20 cellular contexts compared by ENCODE assay signal in genomic region chr10:100803908-100804307, GRCh38. TPM values are rescaled to one million over a fixed set of nuclear protein-coding genes. Genes with fewer than 3 reads are reported as not detected.
DNase-seq lines count a peak whose midpoint lies in the region; ATAC-seq and TF ChIP-seq lines count a peak whose summit lies in the region.
"Had no signal": no experiment of that assay in that cellular context is flagged by ENCODE, and none has a peak within 500 bp of the region (broad histone marks: within the 10 kb centered on the region; RNA-seq: fewer than 3 reads in every experiment).

No MANE protein-coding gene starts in this region.

- peak overlapping the region; percentile 51; the same call in 1 of the 2 replicates for H3K4me2 ChIP-seq in GM23338
- H3K4me2 ChIP-seq: A549 had no signal

- H3F3A ChIP-seq in GM23338 (replicated peaks; ENCODE audit: low read depth): no peaks in the 10 kb centered on the region

- H4K20me1 ChIP-seq in GM23338 (replicated peaks; ENCODE audit: insufficient read depth): no peaks in the 10 kb centered on the region

- H3K79me2 ChIP-seq in GM23338 (replicated peaks; ENCODE audit: insufficient read depth): no peaks in the 10 kb centered on the region

- H3K27me3 ChIP-seq in GM23338 (ENCODE audit: insufficient read depth) (0 out of 2 replicates have a peak, but pooled peaks cover 7% of the 10 kb centered on the region), brain microvascular endothelial cell (replicated peaks) (peaks cover 22% of the 10 kb centered on the region)

- H2AFZ ChIP-seq in GM23338: peak overlapping the region; percentile 93; the same call in 1 of the 2 replicates

- no peak overlapping the region for H3K27ac ChIP-seq in GM23338 (ENCODE audit: low read depth)
- H3K27ac ChIP-seq in brain microvascular endothelial cell: no peak overlapping the region
- H3K27ac ChIP-seq: 22Rv1, A549, C4-2B, HL-60 had no signal

- in situ Hi-C loops in brain microvascular endothelial cell (cut with HindIII; ENCODE audit: low pct_ligation_motif_present, low sequenced_read_pairs): no loop called here

- H3K9me3 Mint-ChIP-seq in GM23338: no peaks in the 10 kb centered on the region
- no peaks in the 10 kb centered on the region for H3K9me3 Mint-ChIP-seq in endothelial cell (ENCODE audit: unreplicated experiment)
- no peaks in the 10 kb centered on the region for H3K9me3 Mint-ChIP-seq in nephron progenitor cell
- H3K9me3 Mint-ChIP-seq: CD4-positive, alpha-beta T cell had no signal

- DNase-seq in GM23338 (ENCODE audit: low spot score) (no peak), endothelial cell (ENCODE audit: low spot score) (no peak), nephron progenitor cell (no peak), retina (peak; percentile 57), brain microvascular endothelial cell (no peak)
- no peak for DNase-seq in activated CD4-positive, CD25-positive, alpha-beta regulatory T cell (lab: John Stamatoyannopoulos, UW)
- DNase-seq: AML-193, Calu3, DMS79 treated with DMSO at 0.1 percent for 48 hours, GF-D8 had no signal

- no peak overlapping the region for H3K4me3 Mint-ChIP-seq in GM23338
- peak overlapping the region; percentile 10 for H3K4me3 Mint-ChIP-seq in endothelial cell (ENCODE audit: unreplicated experiment)
- peak overlapping the region; percentile 39 for H3K4me3 Mint-ChIP-seq in nephron progenitor cell
- H3K4me3 Mint-ChIP-seq: CD4-positive, alpha-beta T cell had no signal

- peaks cover 26% of the 10 kb centered on the region for H3K4me1 Mint-ChIP-seq in GM23338
- peaks cover 26% of the 10 kb centered on the region for H3K4me1 Mint-ChIP-seq in endothelial cell (ENCODE audit: unreplicated experiment)
- H3K4me1 Mint-ChIP-seq in nephron progenitor cell: peaks cover 93% of the 10 kb centered on the region

- H3K4me3 ChIP-seq in GM23338 (no peak overlapping the region), brain microvascular endothelial cell (ENCODE audit: low read depth, low read length) (no peak overlapping the region)
- H3K4me3 ChIP-seq: A549, HAP-1 had no signal

- TF ChIP-seq CTCF in GM23338 (conservative IDR thresholded peaks at IDR 0.05; ENCODE audit: low read depth in 2 of 2): no peak
- TF ChIP-seq CTCF in endothelial cell (IDR thresholded peaks at IDR 0.05; ENCODE audit: unreplicated experiment): no peak
- no peak for TF ChIP-seq CTCF in nephron progenitor cell (IDR thresholded peaks at IDR 0.05)
- TF ChIP-seq CTCF in brain microvascular endothelial cell (IDR thresholded peaks at IDR 0.05; ENCODE audit: low read depth, low read length, missing control alignments): no peak

- H3K36me3 ChIP-seq in GM23338 (ENCODE audit: insufficient read depth) (no peaks in the 10 kb centered on the region), brain microvascular endothelial cell (replicated peaks) (no peaks in the 10 kb centered on the region)
- H3K36me3 ChIP-seq: HAP-1 had no signal

- H3K36me3 Mint-ChIP-seq in GM23338 (ENCODE audit: low read depth): no peaks in the 10 kb centered on the region
- peaks cover 4% of the 10 kb centered on the region for H3K36me3 Mint-ChIP-seq in endothelial cell (ENCODE audit: low read depth, unreplicated experiment)
- peaks cover 48% of the 10 kb centered on the region for H3K36me3 Mint-ChIP-seq in nephron progenitor cell (ENCODE audit: low read depth)

- H3K4me1 ChIP-seq in GM23338 (ENCODE audit: insufficient read depth): peaks cover 14% of the 10 kb centered on the region; the same call in 1 of the 2 replicates
- H3K4me1 ChIP-seq: A549, HAP-1 had no signal

- ATAC-seq in GM23338 (no peak), HG03139 (IDR thresholded peaks at IDR 0.05; ENCODE audit: unreplicated experiment) (no peak)
- ATAC-seq: A549 had no signal

- H3K27me3 Mint-ChIP-seq in GM23338 (ENCODE audit: insufficient read depth, low read depth, poor library complexity) (peaks cover 21% of the 10 kb centered on the region), endothelial cell (ENCODE audit: unreplicated experiment) (peaks cover 18% of the 10 kb centered on the region), nephron progenitor cell (ENCODE audit: low read depth, poor library complexity) (peaks cover 12% of the 10 kb centered on the region)

- no peak overlapping the region for H3K27ac Mint-ChIP-seq in GM23338
- peak overlapping the region; percentile 23 for H3K27ac Mint-ChIP-seq in endothelial cell (ENCODE audit: unreplicated experiment)
- H3K27ac Mint-ChIP-seq in nephron progenitor cell: no peak overlapping the region
- H3K27ac Mint-ChIP-seq: CD4-positive, alpha-beta T cell had no signal

- no peaks in the 10 kb centered on the region for H3K9me2 ChIP-seq in GM23338 (ENCODE audit: insufficient read depth)

TF ChIP-seq in GM23338, 12 proteins besides CTCF, POLR2A, EP300 and RAD21:
- no peak for TF ChIP-seq EZH2 (IDR thresholded peaks at IDR 0.05; ENCODE audit: low read depth, unreplicated experiment)
- no peak for TF ChIP-seq CREB1 (CRISPR knock-in tag; IDR thresholded peaks at IDR 0.05; ENCODE audit: low read depth)
- no peak for TF ChIP-seq EZH2phosphoT487 (IDR thresholded peaks at IDR 0.05; ENCODE audit: unreplicated experiment)
- TF ChIP-seq ZNF331 (CRISPR knock-in tag; IDR thresholded peaks at IDR 0.05; ENCODE audit: low read depth): no peak
- TF ChIP-seq, protein P1, sequence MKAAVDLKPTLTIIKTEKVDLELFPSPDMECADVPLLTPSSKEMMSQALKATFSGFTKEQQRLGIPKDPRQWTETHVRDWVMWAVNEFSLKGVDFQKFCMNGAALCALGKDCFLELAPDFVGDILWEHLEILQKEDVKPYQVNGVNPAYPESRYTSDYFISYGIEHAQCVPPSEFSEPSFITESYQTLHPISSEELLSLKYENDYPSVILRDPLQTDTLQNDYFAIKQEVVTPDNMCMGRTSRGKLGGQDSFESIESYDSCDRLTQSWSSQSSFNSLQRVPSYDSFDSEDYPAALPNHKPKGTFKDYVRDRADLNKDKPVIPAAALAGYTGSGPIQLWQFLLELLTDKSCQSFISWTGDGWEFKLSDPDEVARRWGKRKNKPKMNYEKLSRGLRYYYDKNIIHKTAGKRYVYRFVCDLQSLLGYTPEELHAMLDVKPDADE (IDR thresholded peaks at IDR 0.05): no peak
- no peak for TF ChIP-seq REST (IDR thresholded peaks at IDR 0.05; ENCODE audit: unreplicated experiment)
- no peak for TF ChIP-seq ZNF114 (CRISPR knock-in tag; IDR thresholded peaks at IDR 0.05)
- no peak for TF ChIP-seq POLR2AphosphoS5 (IDR thresholded peaks at IDR 0.05; ENCODE audit: low read depth)
- TF ChIP-seq NANOG (IDR thresholded peaks at IDR 0.05; ENCODE audit: borderline replicate concordance): no peak

RNA-seq across cellular contexts. Expression of gene PAX2, which starts 58.5 kb away (rescaled TPM):
- total RNA-seq in GM23338 (2014; rRNA removed; shearing (Covaris generic)): not detected in 2 replicates
- not detected in 2 replicates for polyA plus RNA-seq in GM23338 (2016; fragmentation: Nextera tagmentation; extraction: Ambion mirVana)
- 17.4 TPM for total RNA-seq in endothelial cell (ENCODE audit: unreplicated experiment)
- total RNA-seq: Calu3; CD4-positive, alpha-beta T cell; H4; HT1080 had no signal
- polyA plus RNA-seq: BJ had no signal

Comparison
In these comparisons a context has a peak if more than half of its experiments do, and no peak if none do; other contexts are left out.
1. RNA of gene PAX2, which starts 58.5 kb away (total RNA-seq): 17.4 TPM in endothelial cell (single experiment); not detected in GM23338; every median in the first group is over 10 times any median in the second.